ENCODE assay signal across 30 cellular contexts in the genomic region with DNA sequence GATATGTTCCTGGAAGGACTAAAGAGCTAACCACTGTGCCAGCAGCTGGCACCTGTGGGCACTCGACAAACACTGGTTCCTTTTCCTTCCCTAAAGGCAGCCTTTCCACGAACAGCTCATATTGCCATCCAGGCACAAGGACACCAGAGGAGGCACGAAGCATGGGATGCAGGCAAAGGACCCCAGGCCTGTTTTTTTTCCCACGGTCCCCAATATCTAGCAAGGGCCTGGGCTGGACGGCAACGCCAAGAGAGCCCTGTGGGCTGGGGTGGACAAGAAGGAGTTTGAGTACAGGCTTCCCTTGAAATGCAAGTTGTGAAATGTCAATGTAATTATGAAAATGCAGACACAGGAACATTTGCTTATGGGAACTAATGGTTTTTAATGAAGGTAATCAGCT.
"Had no signal": no experiment of that assay in that cellular context is flagged by ENCODE, and none has a peak within 500 bp of the region (broad histone marks: within the 10 kb centered on the region; RNA-seq: fewer than 3 reads in every experiment).

No MANE protein-coding gene starts in this region.

- DNase-seq: activated B cell treated with CpG ODN at 0.5 μM for 24 hours; activated CD4-positive, alpha-beta memory T cell treated with anti-CD3 and anti-CD28 coated beads, Interleukin-2, amount 10 ng/mL, durations not matched to agents 7 days and 5 days; activated CD4-positive, alpha-beta T cell treated with anti-CD3 and anti-CD28 coated beads for 1 hour; activated CD4-positive, alpha-beta T cell treated with anti-CD3 and anti-CD28 coated beads, Interleukin-2, amount 50 U/mL, for 1 hour; activated gamma-delta T cell; activated naive CD4-positive, alpha-beta T cell treated with anti-CD3 and anti-CD28 coated beads for 36 hours; activated T-cell treated with anti-CD3 and anti-CD28 coated beads, Interleukin-2, amount 50 U/mL, for 4 hours; amygdala; KG1; NCI-H1092; NCI-H1417; NCI-H2029; NCI-H2107; NCI-H345; NCI-H510A; NCI-H526 treated with DMSO at 0.1 percent for 48 hours; NCI-H82; NK-92 treated with Interleukin-12 subunit alpha and Interleukin-12 subunit beta, amount 100 ng/mL, for 24 hours; OCI-M1; RPMI8226; SW 1271; T-helper 9 cell had no signal

- ATAC-seq: activated T-cell treated with anti-CD3 and anti-CD28 coated beads, Interleukin-2, amount 50 U/mL, for 4 hours; Panc1; Right ventricle myocardium inferior had no signal

- H3K36me3 Mint-ChIP-seq: activated naive CD8-positive, alpha-beta T cell; brain had no signal

- H3K27me3 ChIP-seq: cardiac muscle cell had no signal

- H3K9me3 Mint-ChIP-seq: activated B cell treated with CpG ODN at 0.5 μM for 24 hours; activated CD4-positive, alpha-beta memory T cell treated with anti-CD3 and anti-CD28 coated beads, Interleukin-2, amount 10 ng/mL, durations not matched to agents 7 days and 5 days; activated naive CD4-positive, alpha-beta T cell treated with anti-CD3 and anti-CD28 coated beads for 36 hours; T-helper 1 cell treated with Interleukin-12 subunit alpha and Interleukin-12 subunit beta and Interleukin-4 antibody, amounts not matched to agents 30 μg/mL and 1 μg/mL, for 36 hours had no signal

- H3K36me3 ChIP-seq: cardiac muscle cell had no signal

- H3K4me3 Mint-ChIP-seq: activated B cell treated with CpG ODN at 0.5 μM for 24 hours; activated CD4-positive, alpha-beta memory T cell treated with anti-CD3 and anti-CD28 coated beads, Interleukin-2, amount 10 ng/mL, durations not matched to agents 7 days and 5 days; activated naive CD4-positive, alpha-beta T cell treated with anti-CD3 and anti-CD28 coated beads for 36 hours; activated naive CD8-positive, alpha-beta T cell; activated T-cell treated with anti-CD3 and anti-CD28 coated beads, Interleukin-2, amount 50 U/mL, for 4 hours; brain; IgD-negative memory B cell; T-helper 1 cell treated with Interleukin-12 subunit alpha and Interleukin-12 subunit beta and Interleukin-4 antibody, amounts not matched to agents 30 μg/mL and 1 μg/mL, for 36 hours had no signal

- H3K27me3 Mint-ChIP-seq: activated B cell treated with CpG ODN at 0.5 μM for 24 hours; activated CD4-positive, alpha-beta memory T cell treated with anti-CD3 and anti-CD28 coated beads, Interleukin-2, amount 10 ng/mL, durations not matched to agents 7 days and 5 days; IgD-negative memory B cell had no signal

- H3K4me3 ChIP-seq: cardiac muscle cell, SK-N-MC had no signal

- H3K27ac ChIP-seq: cardiac muscle cell, SK-N-MC had no signal

- H3K4me1 Mint-ChIP-seq: activated B cell treated with CpG ODN at 0.5 μM for 24 hours; activated CD4-positive, alpha-beta memory T cell treated with anti-CD3 and anti-CD28 coated beads, Interleukin-2, amount 10 ng/mL, durations not matched to agents 7 days and 5 days had no signal

- H3K27ac Mint-ChIP-seq: activated B cell treated with CpG ODN at 0.5 μM for 24 hours; activated CD4-positive, alpha-beta memory T cell treated with anti-CD3 and anti-CD28 coated beads, Interleukin-2, amount 10 ng/mL, durations not matched to agents 7 days and 5 days; activated naive CD4-positive, alpha-beta T cell treated with anti-CD3 and anti-CD28 coated beads for 36 hours; activated naive CD8-positive, alpha-beta T cell; brain; IgD-negative memory B cell; T-helper 1 cell treated with Interleukin-12 subunit alpha and Interleukin-12 subunit beta and Interleukin-4 antibody, amounts not matched to agents 30 μg/mL and 1 μg/mL, for 36 hours had no signal
